ENCODE assay signal across 18 cellular contexts in the genomic region with DNA sequence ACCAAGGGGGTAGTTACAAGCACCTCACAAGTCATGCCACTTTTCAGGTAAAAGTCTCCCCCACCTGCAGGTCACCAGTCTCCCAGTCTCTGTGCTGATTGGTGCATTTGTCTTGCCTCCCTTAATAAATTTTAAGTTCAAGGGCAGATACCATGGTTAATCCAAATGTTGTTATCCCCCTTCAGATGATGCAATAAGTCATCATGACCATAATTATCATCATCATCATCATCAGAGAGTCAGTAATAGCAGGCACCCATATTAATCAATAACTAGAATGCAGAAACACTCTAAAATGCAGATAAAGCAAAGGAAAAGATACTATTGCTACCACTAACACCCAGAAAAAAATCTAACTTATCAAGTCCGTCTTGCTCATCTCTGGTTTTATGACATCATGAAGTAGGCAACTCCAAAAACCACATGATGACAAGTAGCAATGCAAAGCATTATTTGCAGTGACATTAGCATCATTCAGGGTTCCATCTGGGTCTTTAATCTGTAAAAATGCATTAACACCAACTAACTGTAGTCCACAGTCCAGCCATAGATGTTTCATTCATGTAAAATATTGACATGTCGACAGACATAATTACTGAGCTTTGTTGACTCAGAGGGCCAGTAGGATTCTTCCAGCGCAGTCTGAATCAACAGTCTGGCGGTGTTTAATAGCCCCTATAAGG.
A peak's percentile ranks its signal among the peaks of the same experiment; 100 is the strongest.
DNase-seq lines count a peak whose midpoint lies in the region; ATAC-seq lines count a peak whose summit lies in the region.
"Had no signal": no experiment of that assay in that cellular context is flagged by ENCODE, and none has a peak within 500 bp of the region (broad histone marks: within the 10 kb centered on the region; RNA-seq: fewer than 3 reads in every experiment).

No MANE protein-coding gene starts in this region.

- no peak overlapping the region for H3K4ac ChIP-seq in trophoblast cell (ENCODE audit: low read depth, low read length)

- H4K8ac ChIP-seq in trophoblast cell (ENCODE audit: low read depth, low read length): no peak overlapping the region

- ATAC-seq in HG03196 (IDR thresholded peaks at IDR 0.05; ENCODE audit: unreplicated experiment): no peak
- ATAC-seq: gastroesophageal sphincter, natural killer cell had no signal

- H4K12ac ChIP-seq in trophoblast cell (ENCODE audit: low read depth, low read length): no peak overlapping the region

- no peaks in the 10 kb centered on the region for H3K4me1 ChIP-seq in trophoblast cell (ENCODE audit: control insufficient read depth in 1 of 2, insufficient read depth in 2 of 2, low read length in 2 of 2)
- H3K4me1 ChIP-seq: gastroesophageal sphincter, vagina had no signal

- H3K9me3 ChIP-seq in trophoblast cell (ENCODE audit: insufficient read depth, low read depth, low read length): peaks cover 2% of the 10 kb centered on the region
- H3K9me3 ChIP-seq: gastroesophageal sphincter, vagina had no signal

- no CpG with 5 or more reads among the region's 4 CpGs for WGBS in trophoblast cell (ENCODE audit: extremely low coverage, insufficient coverage, insufficient read length)

- H3K18ac ChIP-seq in trophoblast cell (ENCODE audit: low read length): no peak overlapping the region

- DNase-seq in Daoy (ENCODE audit: low read depth) (peak; percentile 30), NCI-H1417 (lab: John Stamatoyannopoulos, UW) (peak; percentile 59 to 87 (median 61)), RPMI7951 (ENCODE audit: low read depth) (peak; percentile 35), trophoblast cell (peak; percentile 37 to 64), NCI-H1694 treated with DMSO at 0.1 percent for 48 hours (lab: John Stamatoyannopoulos, UW) (no peak), foreskin melanocyte (no peak)
- DNase-seq: activated B cell treated with CpG ODN at 0.5 μM for 24 hours; activated T-cell treated with anti-CD3 and anti-CD28 coated beads, Interleukin-2, amount 50 U/mL, for 48 hours; brain microvascular endothelial cell; cortex of kidney; mesenchymal stem cell; natural killer cell; stimulated activated CD4-positive, alpha-beta T cell treated with anti-CD3 and anti-CD28 coated beads, Interleukin-4, amount 100 ng/mL, for 4 hours; substantia nigra had no signal

- H3K23ac ChIP-seq in trophoblast cell (ENCODE audit: low read length): no peak overlapping the region

- no peak overlapping the region for H2AFZ ChIP-seq in trophoblast cell (ENCODE audit: insufficient read depth, low read length, poor library complexity)

- H2AK5ac ChIP-seq in trophoblast cell (ENCODE audit: low read length): no peak overlapping the region

- H3K27ac ChIP-seq in trophoblast cell (ENCODE audit: low read depth, low read length): no peak overlapping the region
- H3K27ac ChIP-seq: BLaER1 treated with 17β-estradiol and CSF1 and Interleukin-3, amounts not matched to agents 10 nM and 100 nM; brain microvascular endothelial cell; gastroesophageal sphincter; vagina had no signal

- H2BK12ac ChIP-seq in trophoblast cell (ENCODE audit: low read length): no peak overlapping the region

- no peak overlapping the region for H3K4me3 ChIP-seq in trophoblast cell (ENCODE audit: low read depth, low read length)
- H3K4me3 ChIP-seq: BLaER1 treated with 17β-estradiol and CSF1 and Interleukin-3, amounts not matched to agents 10 nM and 100 nM; gastroesophageal sphincter; vagina had no signal

- H2BK120ac ChIP-seq in trophoblast cell (ENCODE audit: insufficient read depth, low read length, poor library complexity): no peak overlapping the region

- H3K14ac ChIP-seq in trophoblast cell (ENCODE audit: low read length): no peak overlapping the region

- H3K79me1 ChIP-seq in trophoblast cell (ENCODE audit: low read length): no peaks in the 10 kb centered on the region

- H3K4me2 ChIP-seq in trophoblast cell (ENCODE audit: low read length): no peak overlapping the region
- H3K4me2 ChIP-seq: BLaER1 treated with 17β-estradiol and CSF1 and Interleukin-3, amounts not matched to agents 10 nM and 100 nM had no signal

- no peak overlapping the region for H3K9ac ChIP-seq in trophoblast cell (ENCODE audit: low read length)
- H3K9ac ChIP-seq: BLaER1 treated with 17β-estradiol and CSF1 and Interleukin-3, amounts not matched to agents 10 nM and 100 nM had no signal

- H4K91ac ChIP-seq in trophoblast cell (ENCODE audit: low read depth, low read length): no peak overlapping the region

- H3K27me3 ChIP-seq in trophoblast cell (ENCODE audit: insufficient read depth, low read length): no peaks in the 10 kb centered on the region
- H3K27me3 ChIP-seq: BLaER1 treated with 17β-estradiol and CSF1 and Interleukin-3, amounts not matched to agents 10 nM and 100 nM; brain microvascular endothelial cell; gastroesophageal sphincter; vagina had no signal

- H3K79me2 ChIP-seq in trophoblast cell (ENCODE audit: control insufficient read depth, insufficient read depth, low read length, poor library complexity): no peaks in the 10 kb centered on the region

- no peak overlapping the region for H2BK5ac ChIP-seq in trophoblast cell (ENCODE audit: low read depth, low read length, poor library complexity)

- H3K36me3 ChIP-seq in trophoblast cell (ENCODE audit: control insufficient read depth in 1 of 2, insufficient read depth in 2 of 2, low read length in 2 of 2): no peaks in the 10 kb centered on the region
- H3K36me3 ChIP-seq: BLaER1 treated with 17β-estradiol and CSF1 and Interleukin-3, amounts not matched to agents 10 nM and 100 nM; brain microvascular endothelial cell; gastroesophageal sphincter; vagina had no signal

Comparison
In these comparisons a context has a peak if more than half of its experiments do, and no peak if none do; other contexts are left out.
1. DNase-seq: peak in Daoy (single experiment), NCI-H1417 (3 of 3), RPMI7951 (single experiment) and trophoblast cell (2 of 2); none in NCI-H1694 treated with DMSO at 0.1 percent for 48 hours (single experiment) and foreskin melanocyte (single experiment).